36 cellular contexts compared by ENCODE assay signal in genomic region chr11:25200925-25201324, GRCh38.
"Had no signal": no experiment of that assay in that cellular context is flagged by ENCODE, and none has a peak within 500 bp of the region (broad histone marks: within the 10 kb centered on the region; RNA-seq: fewer than 3 reads in every experiment).

No MANE protein-coding gene starts in this region.

- H3K36me3 ChIP-seq: MG63 had no signal

- H3K9me3 ChIP-seq: MG63 had no signal

- H3K4me3 ChIP-seq: MG63 had no signal

- DNase-seq: Karpas-422, Kasumi-1, MG63, MM.1S, MV-4-11, NCI-H1048, NCI-H1092, NCI-H1092 treated with DMSO at 0.1 percent for 48 hours, NCI-H1105, NCI-H1105 treated with DMSO at 0.1 percent for 48 hours, NCI-H1417, NCI-H1417 treated with DMSO at 0.1 percent for 48 hours, NCI-H1436, NCI-H1436 treated with DMSO at 0.1 percent for 48 hours, NCI-H146, NCI-H1694, NCI-H1694 treated with DMSO at 0.1 percent for 48 hours, NCI-H187, NCI-H187 treated with DMSO at 0.1 percent for 48 hours, NCI-H1930, NCI-H2029, NCI-H2029 treated with DMSO at 0.1 percent for 48 hours, NCI-H2081, NCI-H2081 treated with DMSO at 0.1 percent for 48 hours, NCI-H2107, NCI-H2171, NCI-H2171 treated with DMSO at 0.1 percent for 48 hours, NCI-H2227 treated with DMSO at 0.1 percent for 48 hours, NCI-H226, NCI-H345, NCI-H446, NCI-H446 treated with DMSO at 0.1 percent for 48 hours, NCI-H510A, NCI-H510A treated with DMSO at 0.1 percent for 48 hours, NCI-H524, NCI-H524 treated with DMSO at 0.1 percent for 48 hours had no signal

- H3K27me3 ChIP-seq: MG63 had no signal
